ENCODE assay signal across 1 cellular context in the genomic region with DNA sequence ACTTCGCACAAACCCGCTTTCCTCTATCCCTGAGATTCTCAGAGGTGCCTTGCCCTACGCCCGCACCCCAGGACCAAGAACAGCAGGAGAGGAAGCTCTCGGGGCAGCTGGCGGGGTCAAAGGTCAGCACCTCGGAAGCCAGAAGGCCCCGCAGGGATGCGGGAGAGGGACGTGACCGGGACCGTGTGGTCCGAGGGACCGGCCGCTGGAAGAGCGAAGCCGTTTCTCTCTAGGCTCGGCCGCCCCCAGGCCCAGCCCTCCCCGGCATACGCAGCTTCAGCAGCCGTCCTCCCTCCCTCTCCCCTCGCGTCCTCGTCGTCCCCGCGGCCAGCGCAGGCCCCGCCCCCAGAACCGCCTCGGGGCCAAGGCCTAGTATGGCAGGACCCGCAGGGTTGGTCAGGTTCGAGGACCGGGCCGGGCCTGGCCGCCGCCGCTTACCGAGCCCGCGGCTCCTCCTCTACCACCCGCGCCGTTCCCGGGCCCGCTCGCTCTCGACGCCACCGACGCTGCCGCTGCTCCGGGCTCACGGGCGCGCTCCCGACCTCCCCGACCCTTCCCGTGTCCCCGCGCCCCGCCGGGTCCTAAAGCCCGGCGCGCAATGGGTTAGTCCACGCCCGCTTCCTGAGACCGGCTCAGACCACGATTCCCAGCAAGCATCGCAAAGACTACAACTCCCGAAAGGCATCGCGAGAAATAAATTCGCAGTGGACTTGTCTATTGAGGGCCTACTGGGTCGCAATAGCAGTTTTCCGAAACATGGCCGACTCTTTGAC.
TF ChIP-seq lines count a peak whose summit lies in the region.

A gene with protein sequence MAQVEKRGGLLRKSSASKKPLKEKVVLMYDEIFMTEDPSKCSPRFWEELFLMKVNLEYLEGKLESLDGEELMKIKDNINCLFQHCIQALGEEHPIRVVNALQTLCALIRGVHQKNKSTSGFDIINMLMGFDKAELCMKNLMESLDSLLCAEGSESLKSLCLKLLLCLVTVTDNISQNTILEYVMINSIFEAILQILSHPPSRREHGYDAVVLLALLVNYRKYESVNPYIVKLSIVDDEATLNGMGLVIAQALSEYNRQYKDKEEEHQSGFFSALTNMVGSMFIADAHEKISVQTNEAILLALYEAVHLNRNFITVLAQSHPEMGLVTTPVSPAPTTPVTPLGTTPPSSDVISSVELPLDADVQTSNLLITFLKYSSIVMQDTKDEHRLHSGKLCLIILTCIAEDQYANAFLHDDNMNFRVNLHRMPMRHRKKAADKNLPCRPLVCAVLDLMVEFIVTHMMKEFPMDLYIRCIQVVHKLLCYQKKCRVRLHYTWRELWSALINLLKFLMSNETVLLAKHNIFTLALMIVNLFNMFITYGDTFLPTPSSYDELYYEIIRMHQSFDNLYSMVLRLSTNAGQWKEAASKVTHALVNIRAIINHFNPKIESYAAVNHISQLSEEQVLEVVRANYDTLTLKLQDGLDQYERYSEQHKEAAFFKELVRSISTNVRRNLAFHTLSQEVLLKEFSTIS (minus strand): TSS at position 527 of the 773 bp plus-strand sequence. CDS start 16,059 bp downstream, outside the sequence.

TF ChIP-seq in HEK293, 187 proteins besides CTCF, POLR2A, EP300 and RAD21 (continued from another document and continues in another):
- TF ChIP-seq, protein P1, sequence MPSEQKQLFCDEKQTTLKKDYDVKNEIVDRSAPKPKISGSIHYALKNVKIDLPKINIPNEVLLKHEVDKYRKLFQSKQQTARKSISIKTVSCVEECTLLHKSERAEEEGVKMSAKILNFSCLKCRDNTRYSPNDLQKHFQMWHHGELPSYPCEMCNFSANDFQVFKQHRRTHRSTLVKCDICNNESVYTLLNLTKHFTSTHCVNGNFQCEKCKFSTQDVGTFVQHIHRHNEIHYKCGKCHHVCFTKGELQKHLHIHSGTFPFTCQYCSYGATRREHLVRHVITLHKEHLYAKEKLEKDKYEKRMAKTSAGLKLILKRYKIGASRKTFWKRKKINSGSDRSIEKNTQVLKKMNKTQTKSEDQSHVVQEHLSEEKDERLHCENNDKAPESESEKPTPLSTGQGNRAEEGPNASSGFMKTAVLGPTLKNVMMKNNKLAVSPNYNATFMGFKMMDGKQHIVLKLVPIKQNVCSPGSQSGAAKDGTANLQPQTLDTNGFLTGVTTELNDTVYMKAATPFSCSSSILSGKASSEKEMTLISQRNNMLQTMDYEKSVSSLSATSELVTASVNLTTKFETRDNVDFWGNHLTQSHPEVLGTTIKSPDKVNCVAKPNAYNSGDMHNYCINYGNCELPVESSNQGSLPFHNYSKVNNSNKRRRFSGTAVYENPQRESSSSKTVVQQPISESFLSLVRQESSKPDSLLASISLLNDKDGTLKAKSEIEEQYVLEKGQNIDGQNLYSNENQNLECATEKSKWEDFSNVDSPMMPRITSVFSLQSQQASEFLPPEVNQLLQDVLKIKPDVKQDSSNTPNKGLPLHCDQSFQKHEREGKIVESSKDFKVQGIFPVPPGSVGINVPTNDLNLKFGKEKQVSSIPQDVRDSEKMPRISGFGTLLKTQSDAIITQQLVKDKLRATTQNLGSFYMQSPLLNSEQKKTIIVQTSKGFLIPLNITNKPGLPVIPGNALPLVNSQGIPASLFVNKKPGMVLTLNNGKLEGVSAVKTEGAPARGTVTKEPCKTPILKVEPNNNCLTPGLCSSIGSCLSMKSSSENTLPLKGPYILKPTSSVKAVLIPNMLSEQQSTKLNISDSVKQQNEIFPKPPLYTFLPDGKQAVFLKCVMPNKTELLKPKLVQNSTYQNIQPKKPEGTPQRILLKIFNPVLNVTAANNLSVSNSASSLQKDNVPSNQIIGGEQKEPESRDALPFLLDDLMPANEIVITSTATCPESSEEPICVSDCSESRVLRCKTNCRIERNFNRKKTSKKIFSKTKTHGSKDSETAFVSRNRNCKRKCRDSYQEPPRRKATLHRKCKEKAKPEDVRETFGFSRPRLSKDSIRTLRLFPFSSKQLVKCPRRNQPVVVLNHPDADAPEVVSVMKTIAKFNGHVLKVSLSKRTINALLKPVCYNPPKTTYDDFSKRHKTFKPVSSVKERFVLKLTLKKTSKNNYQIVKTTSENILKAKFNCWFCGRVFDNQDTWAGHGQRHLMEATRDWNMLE (tag by site-specific recombination; conservative IDR thresholded peaks at IDR 0.05; ENCODE audit: low read depth): peak; percentile 61; the same call in 1 of the 2 replicates
- TF ChIP-seq IKZF3 (tag by site-specific recombination; IDR thresholded peaks at IDR 0.05) (peak; percentile 36; the same call in 1 of the 2 replicates), ZNF654 (tag by site-specific recombination; IDR thresholded peaks at IDR 0.05; ENCODE audit: low read depth) (no peak), ZNF350 (tag by site-specific recombination; IDR thresholded peaks at IDR 0.05) (no peak), ZIC2 (tag by site-specific recombination; IDR thresholded peaks at IDR 0.05) (peak; percentile 21; the same call in 1 of the 2 replicates), FEZF1 (tag by site-specific recombination; IDR thresholded peaks at IDR 0.05) (peak; percentile 26; the same call in 1 of the 2 replicates), ZNF2 (tag by site-specific recombination; IDR thresholded peaks at IDR 0.05) (peak; percentile 46; the same call in 1 of the 2 replicates), ZNF830 (tag by site-specific recombination; IDR thresholded peaks at IDR 0.05; ENCODE audit: low read depth) (no peak), ZNF202 (tag by site-specific recombination; IDR thresholded peaks at IDR 0.05; ENCODE audit: borderline replicate concordance) (no peak), ZNF837 (tag by site-specific recombination; IDR thresholded peaks at IDR 0.05) (no peak), ZBTB48 (tag by site-specific recombination; IDR thresholded peaks at IDR 0.05) (peak; percentile 93), ZNF404 (tag by site-specific recombination; IDR thresholded peaks at IDR 0.05) (no peak), BCL11A (tag by site-specific recombination; IDR thresholded peaks at IDR 0.05; ENCODE audit: low read depth) (peak; percentile 88; the same call in 1 of the 2 replicates), KLF16 (tag by site-specific recombination; IDR thresholded peaks at IDR 0.05) (peak; percentile 62; the same call in 1 of the 2 replicates), ZNF791 (tag by site-specific recombination; IDR thresholded peaks at IDR 0.05) (no peak), ZNF785 (tag by site-specific recombination; IDR thresholded peaks at IDR 0.05) (peak; percentile 91), ZNF501 (tag by site-specific recombination; IDR thresholded peaks at IDR 0.05) (peak; percentile 91; the same call in 1 of the 2 replicates), ZNF596 (tag by site-specific recombination; IDR thresholded peaks at IDR 0.05) (peak; percentile 73), ZNF548 (tag by site-specific recombination; IDR thresholded peaks at IDR 0.05) (no peak), ZBTB17 (tag by site-specific recombination; IDR thresholded peaks at IDR 0.05) (peak; percentile 93), GLIS2 (tag by site-specific recombination; IDR thresholded peaks at IDR 0.05) (peak; percentile 78), GLIS1 (tag by site-specific recombination; IDR thresholded peaks at IDR 0.05) (peak; percentile 92), ZNF223 (tag by site-specific recombination; IDR thresholded peaks at IDR 0.05) (no peak), ZNF23 (tag by site-specific recombination; IDR thresholded peaks at IDR 0.05; ENCODE audit: borderline replicate concordance) (peak; percentile 42; the same call in 1 of the 2 replicates), ZSCAN16 (tag by site-specific recombination; IDR thresholded peaks at IDR 0.05) (no peak; the same call in 1 of the 2 replicates), ZNF138 (tag by site-specific recombination; IDR thresholded peaks at IDR 0.05; ENCODE audit: borderline replicate concordance) (no peak), ZNF600 (tag by site-specific recombination; IDR thresholded peaks at IDR 0.05) (peak; percentile 69; the same call in 1 of the 2 replicates), ZNF169 (tag by site-specific recombination; IDR thresholded peaks at IDR 0.05) (no peak)
- TF ChIP-seq, protein P2, sequence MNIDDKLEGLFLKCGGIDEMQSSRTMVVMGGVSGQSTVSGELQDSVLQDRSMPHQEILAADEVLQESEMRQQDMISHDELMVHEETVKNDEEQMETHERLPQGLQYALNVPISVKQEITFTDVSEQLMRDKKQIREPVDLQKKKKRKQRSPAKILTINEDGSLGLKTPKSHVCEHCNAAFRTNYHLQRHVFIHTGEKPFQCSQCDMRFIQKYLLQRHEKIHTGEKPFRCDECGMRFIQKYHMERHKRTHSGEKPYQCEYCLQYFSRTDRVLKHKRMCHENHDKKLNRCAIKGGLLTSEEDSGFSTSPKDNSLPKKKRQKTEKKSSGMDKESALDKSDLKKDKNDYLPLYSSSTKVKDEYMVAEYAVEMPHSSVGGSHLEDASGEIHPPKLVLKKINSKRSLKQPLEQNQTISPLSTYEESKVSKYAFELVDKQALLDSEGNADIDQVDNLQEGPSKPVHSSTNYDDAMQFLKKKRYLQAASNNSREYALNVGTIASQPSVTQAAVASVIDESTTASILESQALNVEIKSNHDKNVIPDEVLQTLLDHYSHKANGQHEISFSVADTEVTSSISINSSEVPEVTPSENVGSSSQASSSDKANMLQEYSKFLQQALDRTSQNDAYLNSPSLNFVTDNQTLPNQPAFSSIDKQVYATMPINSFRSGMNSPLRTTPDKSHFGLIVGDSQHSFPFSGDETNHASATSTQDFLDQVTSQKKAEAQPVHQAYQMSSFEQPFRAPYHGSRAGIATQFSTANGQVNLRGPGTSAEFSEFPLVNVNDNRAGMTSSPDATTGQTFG (tag by site-specific recombination; IDR thresholded peaks at IDR 0.05; ENCODE audit: borderline replicate concordance): no peak; the same call in 1 of the 2 replicates
- TF ChIP-seq, protein P3, sequence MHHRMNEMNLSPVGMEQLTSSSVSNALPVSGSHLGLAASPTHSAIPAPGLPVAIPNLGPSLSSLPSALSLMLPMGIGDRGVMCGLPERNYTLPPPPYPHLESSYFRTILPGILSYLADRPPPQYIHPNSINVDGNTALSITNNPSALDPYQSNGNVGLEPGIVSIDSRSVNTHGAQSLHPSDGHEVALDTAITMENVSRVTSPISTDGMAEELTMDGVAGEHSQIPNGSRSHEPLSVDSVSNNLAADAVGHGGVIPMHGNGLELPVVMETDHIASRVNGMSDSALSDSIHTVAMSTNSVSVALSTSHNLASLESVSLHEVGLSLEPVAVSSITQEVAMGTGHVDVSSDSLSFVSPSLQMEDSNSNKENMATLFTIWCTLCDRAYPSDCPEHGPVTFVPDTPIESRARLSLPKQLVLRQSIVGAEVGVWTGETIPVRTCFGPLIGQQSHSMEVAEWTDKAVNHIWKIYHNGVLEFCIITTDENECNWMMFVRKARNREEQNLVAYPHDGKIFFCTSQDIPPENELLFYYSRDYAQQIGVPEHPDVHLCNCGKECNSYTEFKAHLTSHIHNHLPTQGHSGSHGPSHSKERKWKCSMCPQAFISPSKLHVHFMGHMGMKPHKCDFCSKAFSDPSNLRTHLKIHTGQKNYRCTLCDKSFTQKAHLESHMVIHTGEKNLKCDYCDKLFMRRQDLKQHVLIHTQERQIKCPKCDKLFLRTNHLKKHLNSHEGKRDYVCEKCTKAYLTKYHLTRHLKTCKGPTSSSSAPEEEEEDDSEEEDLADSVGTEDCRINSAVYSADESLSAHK (tag by site-specific recombination; IDR thresholded peaks at IDR 0.05): peak; percentile 53; the same call in 1 of the 2 replicates
- TF ChIP-seq, protein P4, sequence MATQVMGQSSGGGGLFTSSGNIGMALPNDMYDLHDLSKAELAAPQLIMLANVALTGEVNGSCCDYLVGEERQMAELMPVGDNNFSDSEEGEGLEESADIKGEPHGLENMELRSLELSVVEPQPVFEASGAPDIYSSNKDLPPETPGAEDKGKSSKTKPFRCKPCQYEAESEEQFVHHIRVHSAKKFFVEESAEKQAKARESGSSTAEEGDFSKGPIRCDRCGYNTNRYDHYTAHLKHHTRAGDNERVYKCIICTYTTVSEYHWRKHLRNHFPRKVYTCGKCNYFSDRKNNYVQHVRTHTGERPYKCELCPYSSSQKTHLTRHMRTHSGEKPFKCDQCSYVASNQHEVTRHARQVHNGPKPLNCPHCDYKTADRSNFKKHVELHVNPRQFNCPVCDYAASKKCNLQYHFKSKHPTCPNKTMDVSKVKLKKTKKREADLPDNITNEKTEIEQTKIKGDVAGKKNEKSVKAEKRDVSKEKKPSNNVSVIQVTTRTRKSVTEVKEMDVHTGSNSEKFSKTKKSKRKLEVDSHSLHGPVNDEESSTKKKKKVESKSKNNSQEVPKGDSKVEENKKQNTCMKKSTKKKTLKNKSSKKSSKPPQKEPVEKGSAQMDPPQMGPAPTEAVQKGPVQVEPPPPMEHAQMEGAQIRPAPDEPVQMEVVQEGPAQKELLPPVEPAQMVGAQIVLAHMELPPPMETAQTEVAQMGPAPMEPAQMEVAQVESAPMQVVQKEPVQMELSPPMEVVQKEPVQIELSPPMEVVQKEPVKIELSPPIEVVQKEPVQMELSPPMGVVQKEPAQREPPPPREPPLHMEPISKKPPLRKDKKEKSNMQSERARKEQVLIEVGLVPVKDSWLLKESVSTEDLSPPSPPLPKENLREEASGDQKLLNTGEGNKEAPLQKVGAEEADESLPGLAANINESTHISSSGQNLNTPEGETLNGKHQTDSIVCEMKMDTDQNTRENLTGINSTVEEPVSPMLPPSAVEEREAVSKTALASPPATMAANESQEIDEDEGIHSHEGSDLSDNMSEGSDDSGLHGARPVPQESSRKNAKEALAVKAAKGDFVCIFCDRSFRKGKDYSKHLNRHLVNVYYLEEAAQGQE (tag by site-specific recombination; IDR thresholded peaks at IDR 0.05): peak; percentile 41
- TF ChIP-seq, protein P5, sequence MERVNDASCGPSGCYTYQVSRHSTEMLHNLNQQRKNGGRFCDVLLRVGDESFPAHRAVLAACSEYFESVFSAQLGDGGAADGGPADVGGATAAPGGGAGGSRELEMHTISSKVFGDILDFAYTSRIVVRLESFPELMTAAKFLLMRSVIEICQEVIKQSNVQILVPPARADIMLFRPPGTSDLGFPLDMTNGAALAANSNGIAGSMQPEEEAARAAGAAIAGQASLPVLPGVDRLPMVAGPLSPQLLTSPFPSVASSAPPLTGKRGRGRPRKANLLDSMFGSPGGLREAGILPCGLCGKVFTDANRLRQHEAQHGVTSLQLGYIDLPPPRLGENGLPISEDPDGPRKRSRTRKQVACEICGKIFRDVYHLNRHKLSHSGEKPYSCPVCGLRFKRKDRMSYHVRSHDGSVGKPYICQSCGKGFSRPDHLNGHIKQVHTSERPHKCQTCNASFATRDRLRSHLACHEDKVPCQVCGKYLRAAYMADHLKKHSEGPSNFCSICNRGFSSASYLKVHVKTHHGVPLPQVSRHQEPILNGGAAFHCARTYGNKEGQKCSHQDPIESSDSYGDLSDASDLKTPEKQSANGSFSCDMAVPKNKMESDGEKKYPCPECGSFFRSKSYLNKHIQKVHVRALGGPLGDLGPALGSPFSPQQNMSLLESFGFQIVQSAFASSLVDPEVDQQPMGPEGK (tag by site-specific recombination; IDR thresholded peaks at IDR 0.05): peak; percentile 94
- TF ChIP-seq, protein P6, sequence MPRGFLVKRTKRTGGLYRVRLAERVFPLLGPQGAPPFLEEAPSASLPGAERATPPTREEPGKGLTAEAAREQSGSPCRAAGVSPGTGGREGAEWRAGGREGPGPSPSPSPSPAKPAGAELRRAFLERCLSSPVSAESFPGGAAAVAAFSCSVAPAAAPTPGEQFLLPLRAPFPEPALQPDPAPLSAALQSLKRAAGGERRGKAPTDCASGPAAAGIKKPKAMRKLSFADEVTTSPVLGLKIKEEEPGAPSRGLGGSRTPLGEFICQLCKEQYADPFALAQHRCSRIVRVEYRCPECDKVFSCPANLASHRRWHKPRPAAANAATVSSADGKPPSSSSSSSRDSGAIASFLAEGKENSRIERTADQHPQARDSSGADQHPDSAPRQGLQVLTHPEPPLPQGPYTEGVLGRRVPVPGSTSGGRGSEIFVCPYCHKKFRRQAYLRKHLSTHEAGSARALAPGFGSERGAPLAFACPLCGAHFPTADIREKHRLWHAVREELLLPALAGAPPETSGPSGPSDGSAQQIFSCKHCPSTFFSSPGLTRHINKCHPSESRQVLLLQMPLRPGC (tag by site-specific recombination; IDR thresholded peaks at IDR 0.05): peak; percentile 62; the same call in 1 of the 2 replicates
